In the genomic region with DNA sequence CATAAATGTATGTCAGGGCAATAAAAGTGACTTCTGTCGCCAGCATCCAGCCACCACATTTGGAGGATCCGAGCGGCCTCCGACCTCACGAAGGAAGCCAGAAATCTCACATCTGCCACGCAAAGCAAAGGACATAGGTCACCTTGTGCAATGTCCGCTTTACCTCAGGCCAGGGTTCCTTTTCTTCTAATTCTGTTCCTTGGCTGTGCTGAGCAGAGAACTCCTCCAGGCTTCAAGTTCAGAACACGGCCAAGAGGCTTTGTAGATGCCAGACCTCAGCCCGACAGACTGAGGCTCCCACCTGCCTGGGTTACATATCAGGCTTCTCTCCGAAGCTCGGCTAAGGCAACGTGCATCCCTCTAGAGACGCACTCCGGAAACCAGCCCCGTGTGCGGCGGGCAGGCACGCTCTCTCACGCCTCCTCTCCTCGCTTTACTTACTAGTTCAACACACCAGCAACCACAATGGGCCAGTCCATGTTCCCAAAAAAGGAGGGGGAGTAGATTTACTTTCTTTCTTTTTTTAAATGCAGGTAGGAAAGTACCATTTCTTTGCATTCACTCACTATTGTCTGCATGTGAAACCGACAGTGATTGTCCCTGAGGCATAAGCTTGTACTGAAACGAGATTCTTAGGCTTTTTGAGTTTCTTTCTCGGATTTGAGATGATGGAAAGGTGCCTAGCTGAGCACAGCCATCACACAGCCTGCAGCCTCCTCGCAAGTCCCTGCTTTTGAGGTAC, we compare ENCODE assay signal across 8 cellular contexts.
DNase-seq lines count a peak whose midpoint lies in the region; ATAC-seq and TF ChIP-seq lines count a peak whose summit lies in the region.

No MANE protein-coding gene starts in this region.

- no peaks in the 10 kb centered on the region for H3K36me3 ChIP-seq in HUES64 (ENCODE audit: insufficient read depth, low read length)
- H3K36me3 ChIP-seq in gastroesophageal sphincter = no peaks in the 10 kb centered on the region
- no peaks in the 10 kb centered on the region for H3K36me3 ChIP-seq in testis (ENCODE audit: low read depth, missing control alignments)

- H3K9me3 ChIP-seq in HUES64 (ENCODE audit: insufficient read depth, low read depth, low read length) (no peaks in the 10 kb centered on the region), gastroesophageal sphincter (no peaks in the 10 kb centered on the region), testis (no peaks in the 10 kb centered on the region)

- H3K9ac ChIP-seq in HUES64 (ENCODE audit: low read depth, low read length) = peak overlapping the region; percentile 64

- peak overlapping the region; percentile 92 for H3K27ac Mint-ChIP-seq in Calu3 (ENCODE audit: unreplicated experiment)

- peak overlapping the region; percentile 92 for H3K4me3 Mint-ChIP-seq in Calu3 (ENCODE audit: low read depth, unreplicated experiment)

- peak; percentile 94 for ATAC-seq in GM21390 (IDR thresholded peaks at IDR 0.05; ENCODE audit: unreplicated experiment)
- ATAC-seq in gastroesophageal sphincter = peak; percentile 92

- CTCF ChIA-PET in Calu3 (lab: Charles Lee) = interaction anchor here (0.7 to 0.8 kb wide), 3 partner anchors 8 to 902 kb away, joined by 3 to 5 read pairs (median 3); no protein-coding TSS in a partner anchor

- H3K4me3 ChIP-seq in HUES64 (ENCODE audit: low read length) (peak overlapping the region; percentile 73), gastroesophageal sphincter (peak overlapping the region; percentile 52), testis (peak overlapping the region; percentile 59 to 61)

- H3K4me1 ChIP-seq in HUES64 (ENCODE audit: insufficient read depth, low read length) = peaks cover 49% of the 10 kb centered on the region
- H3K4me1 ChIP-seq in gastroesophageal sphincter = peaks cover 0 to 57% (median 4%) of the 10 kb centered on the region in 3 donors
- H3K4me1 ChIP-seq in testis = no peaks in the 10 kb centered on the region

- peak overlapping the region; percentile 68 for H3K27ac ChIP-seq in HUES64 (ENCODE audit: low read depth, low read length)
- peak overlapping the region; percentile 75 to 84 (median 82) for H3K27ac ChIP-seq in gastroesophageal sphincter
- peak overlapping the region; percentile 81 to 82 for H3K27ac ChIP-seq in testis

- intact Hi-C loops in Calu3 (cut with micrococcal nuclease; ENCODE audit: unreplicated experiment) = no loop called here
- intact Hi-C loops in testis (cut with DNase I; ENCODE audit: low total_unique reads) = no loop called here

- BruUV-seq in Calu3 (replicated peaks; lab: Mats Ljungman, UMichigan) = TSS peak; percentile 68

- H3K27me3 Mint-ChIP-seq in Calu3 (ENCODE audit: unreplicated experiment) = no peaks in the 10 kb centered on the region

- TF ChIP-seq EP300 in gastroesophageal sphincter (IDR thresholded peaks at IDR 0.05) = no peak

- H3K36me3 Mint-ChIP-seq in Calu3 (ENCODE audit: insufficient read depth, unreplicated experiment) = peaks cover 26% of the 10 kb centered on the region

- TF ChIP-seq POLR2A in gastroesophageal sphincter (IDR thresholded peaks at IDR 0.05) (peak; percentile 75 to 77), testis (IDR thresholded peaks at IDR 0.05) (peak; percentile 43)

- TF ChIP-seq CTCF in Calu3 (IDR thresholded peaks at IDR 0.05; ENCODE audit: unreplicated experiment) = no peak
- TF ChIP-seq CTCF in gastroesophageal sphincter (IDR thresholded peaks at IDR 0.05) = no peak
- no peak for TF ChIP-seq CTCF in testis (IDR thresholded peaks at IDR 0.05)

- DNase-seq in Calu3 (peak; percentile 75), occipital lobe (lab: John Stamatoyannopoulos, UW) (peak; percentile 45), testis (peak; percentile 86)
- DNase-seq in activated effector memory CD4-positive, alpha-beta T cell treated with Interleukin-2 at 50 U/mL for 16 hours = peak; percentile 84

- H3K27me3 ChIP-seq in HUES64 (ENCODE audit: insufficient read depth, low read length) (no peaks in the 10 kb centered on the region), gastroesophageal sphincter (no peaks in the 10 kb centered on the region), testis (no peaks in the 10 kb centered on the region)

- 2% methylated on average over 24 of the region's 24 CpGs for WGBS in HUES64
- 4 to 6% methylated on average over 8 to 17 of the region's 24 CpGs for WGBS in gastroesophageal sphincter (ENCODE audit: low coverage in 1 of 2), 2 donors
- 1 to 2% methylated on average over 24 of the region's 24 CpGs for WGBS in testis, 2 donors

- no peaks in the 10 kb centered on the region for H3K9me3 Mint-ChIP-seq in Calu3 (ENCODE audit: low read depth, unreplicated experiment)

- H3K4me1 Mint-ChIP-seq in Calu3 (ENCODE audit: low read depth, unreplicated experiment) = peaks cover 32% of the 10 kb centered on the region

TF ChIP-seq in PFSK-1, 5 proteins besides CTCF, POLR2A, EP300 and RAD21:
- TF ChIP-seq POLR2AphosphoS5 (IDR thresholded peaks at IDR 0.05; ENCODE audit: low read depth, low read length) = peak; percentile 29; the same call in 1 of the 2 replicates
- TF ChIP-seq, protein P1, sequence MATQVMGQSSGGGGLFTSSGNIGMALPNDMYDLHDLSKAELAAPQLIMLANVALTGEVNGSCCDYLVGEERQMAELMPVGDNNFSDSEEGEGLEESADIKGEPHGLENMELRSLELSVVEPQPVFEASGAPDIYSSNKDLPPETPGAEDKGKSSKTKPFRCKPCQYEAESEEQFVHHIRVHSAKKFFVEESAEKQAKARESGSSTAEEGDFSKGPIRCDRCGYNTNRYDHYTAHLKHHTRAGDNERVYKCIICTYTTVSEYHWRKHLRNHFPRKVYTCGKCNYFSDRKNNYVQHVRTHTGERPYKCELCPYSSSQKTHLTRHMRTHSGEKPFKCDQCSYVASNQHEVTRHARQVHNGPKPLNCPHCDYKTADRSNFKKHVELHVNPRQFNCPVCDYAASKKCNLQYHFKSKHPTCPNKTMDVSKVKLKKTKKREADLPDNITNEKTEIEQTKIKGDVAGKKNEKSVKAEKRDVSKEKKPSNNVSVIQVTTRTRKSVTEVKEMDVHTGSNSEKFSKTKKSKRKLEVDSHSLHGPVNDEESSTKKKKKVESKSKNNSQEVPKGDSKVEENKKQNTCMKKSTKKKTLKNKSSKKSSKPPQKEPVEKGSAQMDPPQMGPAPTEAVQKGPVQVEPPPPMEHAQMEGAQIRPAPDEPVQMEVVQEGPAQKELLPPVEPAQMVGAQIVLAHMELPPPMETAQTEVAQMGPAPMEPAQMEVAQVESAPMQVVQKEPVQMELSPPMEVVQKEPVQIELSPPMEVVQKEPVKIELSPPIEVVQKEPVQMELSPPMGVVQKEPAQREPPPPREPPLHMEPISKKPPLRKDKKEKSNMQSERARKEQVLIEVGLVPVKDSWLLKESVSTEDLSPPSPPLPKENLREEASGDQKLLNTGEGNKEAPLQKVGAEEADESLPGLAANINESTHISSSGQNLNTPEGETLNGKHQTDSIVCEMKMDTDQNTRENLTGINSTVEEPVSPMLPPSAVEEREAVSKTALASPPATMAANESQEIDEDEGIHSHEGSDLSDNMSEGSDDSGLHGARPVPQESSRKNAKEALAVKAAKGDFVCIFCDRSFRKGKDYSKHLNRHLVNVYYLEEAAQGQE (IDR thresholded peaks at IDR 0.05; ENCODE audit: insufficient read depth in 1 of 2, low read depth in 2 of 2, low read length in 2 of 2) = no peak
- no peak for TF ChIP-seq TAF1 (IDR thresholded peaks at IDR 0.05; ENCODE audit: borderline replicate concordance, insufficient read depth, low read length)
- 0 out of 2 replicates have a peak, but pooled peaks have one; percentile 21 for TF ChIP-seq SIN3A (IDR thresholded peaks at IDR 0.05; ENCODE audit: borderline replicate concordance, insufficient read depth, low read length)
- TF ChIP-seq FOXP2 (optimal IDR thresholded peaks at IDR 0.05; ENCODE audit: borderline replicate concordance, extremely low read depth, extremely low read length, insufficient read depth) = no peak

Comparison
In these comparisons a context has a peak if more than half of its experiments do, and no peak if none do; other contexts are left out.
1. Peak in every context shown above with its lines: DNase-seq, ATAC-seq, H3K4me3 ChIP-seq and H3K27ac ChIP-seq.